Comparison of ENCODE assay signal across 10 cellular contexts in genomic region chr11:64253043-64253442, GRCh38. TPM values are rescaled to one million over a fixed set of nuclear protein-coding genes. Genes with fewer than 3 reads are reported as not detected.
DNase-seq lines count a peak whose midpoint lies in the region; ATAC-seq, FAIRE-seq and TF ChIP-seq lines count a peak whose summit lies in the region.
"Had no signal": no experiment of that assay in that cellular context is flagged by ENCODE, and none has a peak within 500 bp of the region (broad histone marks: within the 10 kb centered on the region; RNA-seq: fewer than 3 reads in every experiment).

No MANE protein-coding gene starts in this region.

- FAIRE-seq in GM12878 (lab: Jason Lieb, UNC), result no peak

- CTCF ChIA-PET in A673 (lab: Charles Lee), result interaction anchor here (1.7 kb wide), 1 partner anchor 49 kb away, joined by 11 read pairs; no protein-coding TSS in a partner anchor
- CTCF ChIA-PET in HEK293 (lab: Yijun Ruan, JAX), result interaction anchor here (3.6 kb wide), 1 partner anchor 50 kb away, joined by 48 read pairs; the partner anchor contains the start of gene CATSPERZ
- CTCF ChIA-PET in GM12878 (lab: Yijun Ruan, JAX), result interaction anchor here (1.4 to 4.8 kb wide), 5 partner anchors 15 to 68 kb away, joined by 4 to 64 read pairs (median 23); partner anchors contain the start of genes CATSPERZ, FERMT3 and STIP1

- H3K27me3 ChIP-seq in A673 (replicated peaks; ENCODE audit: insufficient read depth, low read depth, low read length, poor library complexity) (no peaks in the 10 kb centered on the region), GM12878 (replicated peaks in 1 of 2; ENCODE audit: control insufficient read depth in 2 of 2, insufficient read depth in 2 of 2, low read length in 1 of 2) (no peaks in the 10 kb centered on the region)

- H3K4me1 ChIP-seq in A673 (ENCODE audit: insufficient read depth, low read length, poor library complexity, severe bottlenecking), result peaks cover 20% of the 10 kb centered on the region
- peaks cover 10% of the 10 kb centered on the region for H3K4me1 ChIP-seq in HEK293 (ENCODE audit: control insufficient read depth, insufficient read depth, low read length)
- H3K4me1 ChIP-seq in GM12878 (ENCODE audit: control insufficient read depth, insufficient read depth, low read length), result peaks cover 6% of the 10 kb centered on the region
- peaks cover 32% of the 10 kb centered on the region for H3K4me1 ChIP-seq in mesodermal cell (ENCODE audit: control insufficient read depth, insufficient read depth, low read length, poor library complexity, severe bottlenecking)

- H3K4me2 ChIP-seq in GM12878 (ENCODE audit: control insufficient read depth, insufficient read depth), result 0 out of 2 replicates have a peak overlapping the region, but pooled peaks have one; percentile 15

- no peaks in the 10 kb centered on the region; the same call in 1 of the 2 replicates for H3K79me2 ChIP-seq in GM12878 (ENCODE audit: control insufficient read depth, insufficient read depth, low read length)

- ATAC-seq in GM12878 (no peak), HG03045 (IDR thresholded peaks at IDR 0.05; ENCODE audit: unreplicated experiment) (no peak)

- H2AFZ ChIP-seq in GM12878 (ENCODE audit: control insufficient read depth, low read depth, low read length), result no peak overlapping the region

- H4K20me1 ChIP-seq in GM12878 (ENCODE audit: control insufficient read depth, insufficient read depth), result no peaks in the 10 kb centered on the region

- POLR2A ChIA-PET in A673 (lab: Charles Lee; ENCODE audit: low non-redundant PET), result no interaction called here
- POLR2A ChIA-PET in HEK293 (lab: Yijun Ruan, JAX), result interaction anchor here (0.5 to 4.2 kb wide), 8 partner anchors 10 to 68 kb away, joined by 3 to 52 read pairs (median 4); partner anchors contain the start of genes FKBP2 and STIP1
- POLR2A ChIA-PET in GM12878 (lab: Charles Lee), result interaction anchor here (1.3 to 1.9 kb wide), 3 partner anchors 18 to 48 kb away, joined by 5 to 10 read pairs (median 6); partner anchors contain the start of gene FERMT3

- intact Hi-C loops in A673 (cut with micrococcal nuclease; ENCODE audit: unreplicated experiment), result no loop called here
- intact Hi-C loops in GM12878 (cut with micrococcal nuclease; ENCODE audit: unreplicated experiment), result no loop called here

- DNase-seq in A673 (ENCODE audit: low spot score) (no peak), GM12878 (ENCODE audit: low read depth, low spot score) (no peak), CD1c-positive myeloid dendritic cell (ENCODE audit: extremely low spot score) (no peak), GM10266 (ENCODE audit: extremely low spot score) (no peak)
- no peak for DNase-seq in stimulated activated CD4-positive, alpha-beta T cell treated with anti-CD3 and anti-CD28 coated beads, Interleukin-4, amount 100 ng/mL, for 4 hours
- DNase-seq: central memory CD4-positive, alpha-beta T cell; DMS153 had no signal

- H3K27ac ChIP-seq in A673 (ENCODE audit: low read depth, low read length, poor library complexity, severe bottlenecking), result no peak overlapping the region
- no peak overlapping the region for H3K27ac ChIP-seq in HEK293 (ENCODE audit: extremely low read depth, low read depth, low read length)
- H3K27ac ChIP-seq in GM12878 (ENCODE audit: control insufficient read depth, insufficient read depth), result no peak overlapping the region
- H3K27ac ChIP-seq in mesodermal cell (ENCODE audit: low read depth, low read length, severe bottlenecking), result no peak overlapping the region

- RAD21 ChIA-PET in GM12878 (lab: Charles Lee; ENCODE audit: unreplicated experiment), result interaction anchor here (1.3 to 3.1 kb wide), 4 partner anchors 9 to 65 kb away, joined by 3 to 30 read pairs (median 4); partner anchors contain the start of genes FERMT3, PRDX5 and TRMT112

- no TSS peak for BruUV-seq in A673 (replicated peaks; lab: Mats Ljungman, UMichigan)
- TSS peak; percentile 64 for BruUV-seq in GM12878 (replicated peaks; lab: Mats Ljungman, UMichigan)

- TF ChIP-seq EP300 in GM12878 (IDR thresholded peaks at IDR 0.05; ENCODE audit: borderline replicate concordance in 1 of 2, control insufficient read depth in 1 of 2, low read depth in 2 of 2, low read length in 2 of 2), result no peak

- 82% methylated on average over 8 of the region's 8 CpGs for WGBS in GM12878 (ENCODE audit: insufficient coverage, insufficient replicate concordance, low lambda C conversion rate, missing lambda C conversion rate)
- WGBS in mesodermal cell (ENCODE audit: insufficient coverage in 2 of 2), 2 experiments, result 86 to 87% methylated on average over 8 of the region's 8 CpGs

- SMC1A ChIA-PET in GM12878 (lab: Charles Lee; ENCODE audit: uncharacterized antibody, unreplicated experiment), result interaction anchor here (1.1 to 1.7 kb wide), 2 partner anchors 47 to 49 kb away, joined by 5 to 15 read pairs; partner anchors contain the start of gene FERMT3

- no peak overlapping the region for H3K9ac ChIP-seq in GM12878 (ENCODE audit: control insufficient read depth, insufficient read depth, low read length)

- H3K4me3 ChIP-seq in A673 (ENCODE audit: low read depth, low read length, poor library complexity, severe bottlenecking), result peak overlapping the region; percentile 79
- no peak overlapping the region for H3K4me3 ChIP-seq in HEK293 (ENCODE audit: low read depth, low read length)
- H3K4me3 ChIP-seq in GM12878, result no peak overlapping the region
- H3K4me3 ChIP-seq in mesodermal cell (ENCODE audit: extremely low read depth, insufficient read depth, low read length, poor library complexity, severe bottlenecking), result peak overlapping the region; percentile 78

- TF ChIP-seq RAD21 in GM12878 (IDR thresholded peaks at IDR 0.05; ENCODE audit: insufficient read depth, low read depth, low read length), result no peak

- in situ Hi-C loops in GM12878 (cut with MboI), result no loop called here

- TF ChIP-seq CTCF in A673 (conservative IDR thresholded peaks at IDR 0.05; ENCODE audit: low read depth, low read length), result no peak
- no peak for TF ChIP-seq CTCF in HEK293 (tag by site-specific recombination; IDR thresholded peaks at IDR 0.05)
- TF ChIP-seq CTCF in GM12878 (IDR thresholded peaks at IDR 0.05 in 2 of 3, conservative IDR thresholded peaks at IDR 0.05 in 1 of 3; ENCODE audit: control insufficient read depth in 2 of 3, extremely low read depth in 1 of 3, insufficient read depth in 1 of 3, low read depth in 3 of 3, low read length in 3 of 3), result no peak
- no peak for TF ChIP-seq CTCF in GM10266 (IDR thresholded peaks at IDR 0.05; ENCODE audit: control insufficient read depth, insufficient read depth, low read depth, missing control alignments)

- peaks cover 28% of the 10 kb centered on the region for H3K36me3 ChIP-seq in A673 (ENCODE audit: insufficient read depth, low read length, poor library complexity, severe bottlenecking)
- H3K36me3 ChIP-seq in HEK293 (ENCODE audit: control insufficient read depth in 2 of 2, insufficient read depth in 1 of 2, low read length in 2 of 2), result peaks cover 0 to 28% of the 10 kb centered on the region in 2 experiments; a peak in 2 of 3 replicates
- no peaks in the 10 kb centered on the region; a peak in 2 of 4 replicates for H3K36me3 ChIP-seq in GM12878 (ENCODE audit: control insufficient read depth in 2 of 2, insufficient read depth in 2 of 2, low read length in 1 of 2)
- peaks cover 42% of the 10 kb centered on the region for H3K36me3 ChIP-seq in mesodermal cell (ENCODE audit: control insufficient read depth, insufficient read depth, low read length)

- H3K9me3 ChIP-seq in A673 (ENCODE audit: low read depth, low read length, poor library complexity, severe bottlenecking) (no peaks in the 10 kb centered on the region), HEK293 (ENCODE audit: control insufficient read depth, insufficient read depth, low read depth, low read length) (no peaks in the 10 kb centered on the region), GM12878 (replicated peaks; ENCODE audit: control insufficient read depth, insufficient read depth, low read length) (no peaks in the 10 kb centered on the region), mesodermal cell (ENCODE audit: control insufficient read depth, low read length) (no peaks in the 10 kb centered on the region)

- TF ChIP-seq POLR2A in GM12878 (IDR thresholded peaks at IDR 0.05; ENCODE audit: low read depth, low read length), result no peak

RNA-seq across cellular contexts. Expression of gene PLCB3, which starts 1.7 kb away (rescaled TPM):
- total RNA-seq in A673 (2021) (45.3 and 51.1 TPM in 2 replicates), GM12878 (2014; rRNA removed) (7.5 and 7.7 TPM in 2 replicates), GM12878 (2014; rRNA removed; fragmentation: Illumina TruSeq; extraction: Trizol) (2.8 and 3.3 TPM in 2 replicates), GM12878 (2021) (7.8 and 10.3 TPM in 2 replicates)
- total RNA-seq in GM12878 (2013; cell fraction: nucleolus; rRNA removed), result 9.4 and 10.2 TPM in 2 replicates
- polyA plus RNA-seq in GM12878 (2011; ENCODE audit: low read depth), result 1.5 TPM
- polyA plus RNA-seq in GM12878 (2011; rRNA removed) (2.0 and 3.2 TPM in 2 replicates), GM12878 (2014; fragmentation: Illumina TruSeq; extraction: Trizol) (1.1 and 3.6 TPM in 2 replicates), GM12878 (2014; fragmentation: Nextera tagmentation; extraction: Ambion mirVana) (under 1 TPM; 0.03 to 0.18 TPM), GM12878 (2014; rRNA removed) (7.3 and 7.6 TPM in 2 replicates), GM12878 (2016; fragmentation: Nextera tagmentation; extraction: Ambion mirVana) (1 to 10 TPM; 1.4 TPM)
- 3.8 and 4.1 TPM in 2 replicates for polyA plus RNA-seq in GM12878 (2011; cell fraction: cytosol; rRNA removed)
- 24.2 and 27.6 TPM in 2 replicates for polyA plus RNA-seq in GM12878 (2011; cell fraction: nucleus; rRNA removed)
- polyA plus RNA-seq in GM12878 (2012), result 5.1 and 5.5 TPM in 2 replicates
- 4.1 and 5.0 TPM in 2 replicates for polyA minus RNA-seq in GM12878 (2011; rRNA and poly(A)+ RNA removed)
- 4.0 and 4.8 TPM in 2 replicates for polyA minus RNA-seq in GM12878 (2011; cell fraction: cytosol; rRNA and poly(A)+ RNA removed)
- polyA minus RNA-seq in GM12878 (2011; cell fraction: nucleus; rRNA and poly(A)+ RNA removed), result 7.3 and 9.2 TPM in 2 replicates
- polyA plus RNA-seq in mesodermal cell (2013, experiment 1 of 2), result 31.8 TPM
- polyA plus RNA-seq in mesodermal cell (2013, experiment 2 of 2), result 29.5 TPM

RNA-seq across cellular contexts. Expression of gene PPP1R14B, which starts 6.3 kb away (rescaled TPM):
- total RNA-seq in A673 (2021) (378 and 402 TPM in 2 replicates), GM12878 (2014; rRNA removed) (219 and 251 TPM in 2 replicates), GM12878 (2014; rRNA removed; fragmentation: Illumina TruSeq; extraction: Trizol) (170 and 195 TPM in 2 replicates), GM12878 (2021) (264 and 283 TPM in 2 replicates)
- 10.7 and 13.0 TPM in 2 replicates for total RNA-seq in GM12878 (2013; cell fraction: nucleolus; rRNA removed)
- 46.9 TPM for polyA plus RNA-seq in GM12878 (2011; ENCODE audit: low read depth)
- polyA plus RNA-seq in GM12878 (2011; rRNA removed) (75.7 and 138 TPM in 2 replicates), GM12878 (2014; fragmentation: Illumina TruSeq; extraction: Trizol) (42.7 and 109 TPM in 2 replicates), GM12878 (2014; fragmentation: Nextera tagmentation; extraction: Ambion mirVana) (10 to 100 TPM in 1 of 2 experiments, 1 to 10 TPM in 1; 8.4 to 27.7 TPM), GM12878 (2014; rRNA removed) (222 and 270 TPM in 2 replicates), GM12878 (2016; fragmentation: Nextera tagmentation; extraction: Ambion mirVana) (10 to 100 TPM; 59.7 to 84.0 TPM)
- polyA plus RNA-seq in GM12878 (2011; cell fraction: cytosol; rRNA removed), result 154 and 216 TPM in 2 replicates
- 118 and 123 TPM in 2 replicates for polyA plus RNA-seq in GM12878 (2011; cell fraction: nucleus; rRNA removed)
- 119 TPM in 2 replicates for polyA plus RNA-seq in GM12878 (2012)
- 29.3 and 51.8 TPM in 2 replicates for polyA minus RNA-seq in GM12878 (2011; rRNA and poly(A)+ RNA removed)
- polyA minus RNA-seq in GM12878 (2011; cell fraction: cytosol; rRNA and poly(A)+ RNA removed), result 30.6 and 32.9 TPM in 2 replicates
- polyA minus RNA-seq in GM12878 (2011; cell fraction: nucleus; rRNA and poly(A)+ RNA removed), result 12.5 and 20.9 TPM in 2 replicates
- polyA plus RNA-seq in mesodermal cell (2013, experiment 1 of 2), result 310 TPM
- polyA plus RNA-seq in mesodermal cell (2013, experiment 2 of 2), result 253 TPM

RNA-seq across cellular contexts. Expression of gene FKBP2, which starts 12.1 kb away (rescaled TPM):
- total RNA-seq in A673 (2021) (57.5 and 63.1 TPM in 2 replicates), GM12878 (2014; rRNA removed) (47.8 and 62.4 TPM in 2 replicates), GM12878 (2014; rRNA removed; fragmentation: Illumina TruSeq; extraction: Trizol) (39.1 and 41.5 TPM in 2 replicates), GM12878 (2021) (31.6 and 37.1 TPM in 2 replicates)
- 9.4 and 12.1 TPM in 2 replicates for total RNA-seq in GM12878 (2013; cell fraction: nucleolus; rRNA removed)
- polyA plus RNA-seq in GM12878 (2011; ENCODE audit: low read depth), result 29.1 TPM
- polyA plus RNA-seq in GM12878 (2011; rRNA removed) (10.7 and 25.5 TPM in 2 replicates), GM12878 (2014; fragmentation: Illumina TruSeq; extraction: Trizol) (7.5 and 37.5 TPM in 2 replicates), GM12878 (2014; fragmentation: Nextera tagmentation; extraction: Ambion mirVana) (10 to 100 TPM in 1 of 2 experiments, 1 to 10 TPM in 1; 1.8 to 26.8 TPM), GM12878 (2014; rRNA removed) (58.6 and 61.9 TPM in 2 replicates), GM12878 (2016; fragmentation: Nextera tagmentation; extraction: Ambion mirVana) (10 to 100 TPM; 95.0 to 99.7 TPM)
- polyA plus RNA-seq in GM12878 (2011; cell fraction: cytosol; rRNA removed), result 39.3 and 59.8 TPM in 2 replicates
- polyA plus RNA-seq in GM12878 (2011; cell fraction: nucleus; rRNA removed), result 31.1 and 39.6 TPM in 2 replicates
- 61.8 and 77.4 TPM in 2 replicates for polyA plus RNA-seq in GM12878 (2012)
- polyA minus RNA-seq in GM12878 (2011; rRNA and poly(A)+ RNA removed), result 10.7 and 22.3 TPM in 2 replicates
- polyA minus RNA-seq in GM12878 (2011; cell fraction: cytosol; rRNA and poly(A)+ RNA removed), result 14.9 and 15.4 TPM in 2 replicates
- polyA minus RNA-seq in GM12878 (2011; cell fraction: nucleus; rRNA and poly(A)+ RNA removed), result 4.2 and 8.3 TPM in 2 replicates
- 71.7 TPM for polyA plus RNA-seq in mesodermal cell (2013, experiment 1 of 2)
- 72.1 TPM for polyA plus RNA-seq in mesodermal cell (2013, experiment 2 of 2)

RNA-seq across cellular contexts. Expression of gene VEGFB, which starts 18.7 kb away (rescaled TPM):
- 93.3 and 108 TPM in 2 replicates for total RNA-seq in A673 (2021)
- 8.3 and 9.7 TPM in 2 replicates for total RNA-seq in GM12878 (2013; cell fraction: nucleolus; rRNA removed)
- total RNA-seq in GM12878 (2014; rRNA removed), result 23.3 and 25.4 TPM in 2 replicates
- total RNA-seq in GM12878 (2014; rRNA removed; fragmentation: Illumina TruSeq; extraction: Trizol), result 16.3 and 17.5 TPM in 2 replicates
- total RNA-seq in GM12878 (2021), result 75.8 and 81.7 TPM in 2 replicates
- polyA plus RNA-seq in GM12878 (2011; ENCODE audit: low read depth), result 81.9 TPM
- polyA plus RNA-seq in GM12878 (2011; rRNA removed), result 8.4 and 11.1 TPM in 2 replicates
- 15.2 and 15.4 TPM in 2 replicates for polyA plus RNA-seq in GM12878 (2011; cell fraction: cytosol; rRNA removed)
- 19.2 and 22.3 TPM in 2 replicates for polyA plus RNA-seq in GM12878 (2011; cell fraction: nucleus; rRNA removed)
- polyA plus RNA-seq in GM12878 (2012), result 116 and 119 TPM in 2 replicates
- 17.0 and 24.2 TPM in 2 replicates for polyA plus RNA-seq in GM12878 (2014; fragmentation: Illumina TruSeq; extraction: Trizol)
- 10 to 100 TPM in 1 of 2 experiments, 1 to 10 TPM in 1; 7.0 to 28.1 TPM for polyA plus RNA-seq in GM12878 (2014; fragmentation: Nextera tagmentation; extraction: Ambion mirVana)
- polyA plus RNA-seq in GM12878 (2014; rRNA removed), result 32.8 and 46.0 TPM in 2 replicates
- polyA plus RNA-seq in GM12878 (2016; fragmentation: Nextera tagmentation; extraction: Ambion mirVana), result 10 to 100 TPM; 12.4 to 12.7 TPM
- polyA minus RNA-seq in GM12878 (2011; rRNA and poly(A)+ RNA removed), result 5.7 and 7.5 TPM in 2 replicates
- polyA minus RNA-seq in GM12878 (2011; cell fraction: cytosol; rRNA and poly(A)+ RNA removed), result 8.7 and 13.7 TPM in 2 replicates
- polyA minus RNA-seq in GM12878 (2011; cell fraction: nucleus; rRNA and poly(A)+ RNA removed), result 3.7 and 3.8 TPM in 2 replicates
- 45.4 TPM for polyA plus RNA-seq in mesodermal cell (2013, experiment 1 of 2)
- 44.0 TPM for polyA plus RNA-seq in mesodermal cell (2013, experiment 2 of 2)

RNA-seq across cellular contexts. Expression of gene DNAJC4, which starts 22.7 kb away (rescaled TPM):
- total RNA-seq in A673 (2021) (20.2 and 23.9 TPM in 2 replicates), GM12878 (2014; rRNA removed) (19.8 and 26.1 TPM in 2 replicates), GM12878 (2014; rRNA removed; fragmentation: Illumina TruSeq; extraction: Trizol) (19.3 and 22.5 TPM in 2 replicates), GM12878 (2021) (33.7 and 36.4 TPM in 2 replicates)
- total RNA-seq in GM12878 (2013; cell fraction: nucleolus; rRNA removed), result 16.4 and 16.5 TPM in 2 replicates
- polyA plus RNA-seq in GM12878 (2011; ENCODE audit: low read depth), result 16.0 TPM
- polyA plus RNA-seq in GM12878 (2011; rRNA removed) (22.4 and 33.9 TPM in 2 replicates), GM12878 (2014; fragmentation: Illumina TruSeq; extraction: Trizol) (12.0 and 27.8 TPM in 2 replicates), GM12878 (2014; fragmentation: Nextera tagmentation; extraction: Ambion mirVana) (1 to 10 TPM; 3.7 to 9.7 TPM), GM12878 (2014; rRNA removed) (64.9 and 70.6 TPM in 2 replicates), GM12878 (2016; fragmentation: Nextera tagmentation; extraction: Ambion mirVana) (10 to 100 TPM; 32.4 to 35.0 TPM)
- 25.4 and 48.0 TPM in 2 replicates for polyA plus RNA-seq in GM12878 (2011; cell fraction: cytosol; rRNA removed)
- 273 and 301 TPM in 2 replicates for polyA plus RNA-seq in GM12878 (2011; cell fraction: nucleus; rRNA removed)
- 47.6 and 50.2 TPM in 2 replicates for polyA plus RNA-seq in GM12878 (2012)
- polyA minus RNA-seq in GM12878 (2011; rRNA and poly(A)+ RNA removed), result 9.1 and 19.6 TPM in 2 replicates
- polyA minus RNA-seq in GM12878 (2011; cell fraction: cytosol; rRNA and poly(A)+ RNA removed), result 8.3 and 11.1 TPM in 2 replicates
- 16.4 and 23.9 TPM in 2 replicates for polyA minus RNA-seq in GM12878 (2011; cell fraction: nucleus; rRNA and poly(A)+ RNA removed)
- 42.5 TPM for polyA plus RNA-seq in mesodermal cell (2013, experiment 1 of 2)
- 47.7 TPM for polyA plus RNA-seq in mesodermal cell (2013, experiment 2 of 2)

Comparison
In these comparisons a context has a peak if more than half of its experiments do, and no peak if none do; other contexts are left out.
1. H3K4me3 ChIP-seq: peak in A673 (single experiment) and mesodermal cell (single experiment); none in HEK293 (single experiment) and GM12878 (single experiment).